ENCODE assay signal across 8 cellular contexts in genomic region chr11:118918128-118918685, GRCh38. TPM values are rescaled to one million over a fixed set of nuclear protein-coding genes. Genes with fewer than 3 reads are reported as not detected.
DNase-seq lines count a peak whose midpoint lies in the region; ATAC-seq and TF ChIP-seq lines count a peak whose summit lies in the region.

No MANE protein-coding gene starts in this region.

- H3K36me3 ChIP-seq in breast epithelium, result no peaks in the 10 kb centered on the region

- intact Hi-C loops in breast epithelium (cut with DNase I; ENCODE audit: low total_unique reads), result no loop called here

- no peaks in the 10 kb centered on the region for H3K27me3 ChIP-seq in breast epithelium

- DNase-seq in NCI-H2171 treated with DMSO at 0.1 percent for 48 hours (lab: John Stamatoyannopoulos, UW) (peak; percentile 20), NCI-H2171 (lab: John Stamatoyannopoulos, UW) (no peak), NCI-H526 (lab: John Stamatoyannopoulos, UW) (peak; percentile 97 to 98), breast epithelium (ENCODE audit: low spot score in 2 of 2) (peak; percentile 88 to 93), kidney glomerular epithelial cell (lab: John Stamatoyannopoulos, UW) (peak; percentile 73), NCI-H2107 (lab: John Stamatoyannopoulos, UW) (no peak), germinal center (ENCODE audit: low spot score) (no peak)
- DNase-seq in stimulated activated naive CD8-positive, alpha-beta T cell treated with anti-CD3 and anti-CD28 coated beads, Interleukin-15, amount 100 ng/mL, for 72 hours, result peak; percentile 48 to 70

- peak; percentile 41 for ATAC-seq in stimulated activated naive CD8-positive, alpha-beta T cell treated with anti-CD3 and anti-CD28 coated beads, Interleukin-15, amount 100 ng/mL, for 72 hours

- H3K27me3 Mint-ChIP-seq in stimulated activated naive CD8-positive, alpha-beta T cell treated with anti-CD3 and anti-CD28 coated beads, Interleukin-15, amount 100 ng/mL, for 72 hours, result no peaks in the 10 kb centered on the region

- peak overlapping the region; percentile 84 to 89 for H3K4me3 Mint-ChIP-seq in stimulated activated naive CD8-positive, alpha-beta T cell treated with anti-CD3 and anti-CD28 coated beads, Interleukin-15, amount 100 ng/mL, for 72 hours

- peaks cover 100% of the 10 kb centered on the region for H3K4me1 Mint-ChIP-seq in stimulated activated naive CD8-positive, alpha-beta T cell treated with anti-CD3 and anti-CD28 coated beads, Interleukin-15, amount 100 ng/mL, for 72 hours

- no peaks in the 10 kb centered on the region for H3K9me3 ChIP-seq in breast epithelium

- H3K4me1 ChIP-seq in breast epithelium, result peaks cover 59 to 81% of the 10 kb centered on the region in 2 donors

- TF ChIP-seq CTCF in breast epithelium (IDR thresholded peaks at IDR 0.05), result peak in 1 of 3 donors; percentile 18

- H3K27ac ChIP-seq in breast epithelium, result peak overlapping the region; percentile 96 to 100

- H3K27ac Mint-ChIP-seq in stimulated activated naive CD8-positive, alpha-beta T cell treated with anti-CD3 and anti-CD28 coated beads, Interleukin-15, amount 100 ng/mL, for 72 hours, result peak overlapping the region; percentile 97 to 98

- peak overlapping the region; percentile 38 to 94 (median 92) for H3K4me3 ChIP-seq in breast epithelium

- H3K9me3 Mint-ChIP-seq in stimulated activated naive CD8-positive, alpha-beta T cell treated with anti-CD3 and anti-CD28 coated beads, Interleukin-15, amount 100 ng/mL, for 72 hours, result no peaks in the 10 kb centered on the region

- peak; percentile 21 for TF ChIP-seq POLR2A in breast epithelium (IDR thresholded peaks at IDR 0.05)

RNA-seq across cellular contexts. Expression of gene BCL9L, which starts 7.5 kb away (rescaled TPM):
- total RNA-seq in breast epithelium, result 10 to 100 TPM; 13.2 to 15.4 (median 13.3) TPM

RNA-seq across cellular contexts. Expression of gene CXCR5, which starts 34.5 kb away (rescaled TPM):
- total RNA-seq in breast epithelium, result not detected

RNA-seq across cellular contexts. Expression of gene UPK2, which starts 37.9 kb away (rescaled TPM):
- total RNA-seq in breast epithelium, result not detected

RNA-seq across cellular contexts. Expression of gene FOXR1, which starts 53.4 kb away (rescaled TPM):
- total RNA-seq in breast epithelium, result not detected

Comparison
In these comparisons a context has a peak if more than half of its experiments do, and no peak if none do; other contexts are left out.
1. DNase-seq: peak in NCI-H2171 treated with DMSO at 0.1 percent for 48 hours (single experiment), NCI-H526 (2 of 2), breast epithelium (2 of 2), kidney glomerular epithelial cell (single experiment) and stimulated activated naive CD8-positive, alpha-beta T cell treated with anti-CD3 and anti-CD28 coated beads, Interleukin-15, amount 100 ng/mL, for 72 hours (2 of 2); none in NCI-H2171 (single experiment), NCI-H2107 (single experiment) and germinal center (single experiment).